In the genomic region with DNA sequence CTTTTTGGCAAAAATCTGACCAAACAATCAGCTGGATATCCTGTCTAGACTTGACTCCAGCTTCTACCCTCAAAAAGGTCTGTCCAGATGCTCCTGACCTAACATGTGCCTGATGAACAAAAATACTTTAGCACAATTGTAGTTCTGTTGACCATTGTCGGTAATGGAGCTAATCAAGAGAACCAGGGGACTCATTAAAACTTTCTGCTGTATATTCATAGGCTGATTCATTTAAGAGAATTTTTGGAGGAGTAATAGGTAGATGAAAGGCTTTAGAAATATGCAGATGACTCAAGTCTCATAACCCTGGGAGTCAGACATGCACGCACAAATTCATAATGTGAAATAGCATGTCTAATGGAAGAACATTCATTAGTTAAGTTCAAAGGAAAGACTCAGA, we compare ENCODE assay signal across 1 cellular context.
TF ChIP-seq lines count a peak whose summit lies in the region.

No MANE protein-coding gene starts in this region.

TF ChIP-seq in GM23338, 12 proteins besides CTCF, POLR2A, EP300 and RAD21 (continued from another document):
- TF ChIP-seq, protein P1, sequence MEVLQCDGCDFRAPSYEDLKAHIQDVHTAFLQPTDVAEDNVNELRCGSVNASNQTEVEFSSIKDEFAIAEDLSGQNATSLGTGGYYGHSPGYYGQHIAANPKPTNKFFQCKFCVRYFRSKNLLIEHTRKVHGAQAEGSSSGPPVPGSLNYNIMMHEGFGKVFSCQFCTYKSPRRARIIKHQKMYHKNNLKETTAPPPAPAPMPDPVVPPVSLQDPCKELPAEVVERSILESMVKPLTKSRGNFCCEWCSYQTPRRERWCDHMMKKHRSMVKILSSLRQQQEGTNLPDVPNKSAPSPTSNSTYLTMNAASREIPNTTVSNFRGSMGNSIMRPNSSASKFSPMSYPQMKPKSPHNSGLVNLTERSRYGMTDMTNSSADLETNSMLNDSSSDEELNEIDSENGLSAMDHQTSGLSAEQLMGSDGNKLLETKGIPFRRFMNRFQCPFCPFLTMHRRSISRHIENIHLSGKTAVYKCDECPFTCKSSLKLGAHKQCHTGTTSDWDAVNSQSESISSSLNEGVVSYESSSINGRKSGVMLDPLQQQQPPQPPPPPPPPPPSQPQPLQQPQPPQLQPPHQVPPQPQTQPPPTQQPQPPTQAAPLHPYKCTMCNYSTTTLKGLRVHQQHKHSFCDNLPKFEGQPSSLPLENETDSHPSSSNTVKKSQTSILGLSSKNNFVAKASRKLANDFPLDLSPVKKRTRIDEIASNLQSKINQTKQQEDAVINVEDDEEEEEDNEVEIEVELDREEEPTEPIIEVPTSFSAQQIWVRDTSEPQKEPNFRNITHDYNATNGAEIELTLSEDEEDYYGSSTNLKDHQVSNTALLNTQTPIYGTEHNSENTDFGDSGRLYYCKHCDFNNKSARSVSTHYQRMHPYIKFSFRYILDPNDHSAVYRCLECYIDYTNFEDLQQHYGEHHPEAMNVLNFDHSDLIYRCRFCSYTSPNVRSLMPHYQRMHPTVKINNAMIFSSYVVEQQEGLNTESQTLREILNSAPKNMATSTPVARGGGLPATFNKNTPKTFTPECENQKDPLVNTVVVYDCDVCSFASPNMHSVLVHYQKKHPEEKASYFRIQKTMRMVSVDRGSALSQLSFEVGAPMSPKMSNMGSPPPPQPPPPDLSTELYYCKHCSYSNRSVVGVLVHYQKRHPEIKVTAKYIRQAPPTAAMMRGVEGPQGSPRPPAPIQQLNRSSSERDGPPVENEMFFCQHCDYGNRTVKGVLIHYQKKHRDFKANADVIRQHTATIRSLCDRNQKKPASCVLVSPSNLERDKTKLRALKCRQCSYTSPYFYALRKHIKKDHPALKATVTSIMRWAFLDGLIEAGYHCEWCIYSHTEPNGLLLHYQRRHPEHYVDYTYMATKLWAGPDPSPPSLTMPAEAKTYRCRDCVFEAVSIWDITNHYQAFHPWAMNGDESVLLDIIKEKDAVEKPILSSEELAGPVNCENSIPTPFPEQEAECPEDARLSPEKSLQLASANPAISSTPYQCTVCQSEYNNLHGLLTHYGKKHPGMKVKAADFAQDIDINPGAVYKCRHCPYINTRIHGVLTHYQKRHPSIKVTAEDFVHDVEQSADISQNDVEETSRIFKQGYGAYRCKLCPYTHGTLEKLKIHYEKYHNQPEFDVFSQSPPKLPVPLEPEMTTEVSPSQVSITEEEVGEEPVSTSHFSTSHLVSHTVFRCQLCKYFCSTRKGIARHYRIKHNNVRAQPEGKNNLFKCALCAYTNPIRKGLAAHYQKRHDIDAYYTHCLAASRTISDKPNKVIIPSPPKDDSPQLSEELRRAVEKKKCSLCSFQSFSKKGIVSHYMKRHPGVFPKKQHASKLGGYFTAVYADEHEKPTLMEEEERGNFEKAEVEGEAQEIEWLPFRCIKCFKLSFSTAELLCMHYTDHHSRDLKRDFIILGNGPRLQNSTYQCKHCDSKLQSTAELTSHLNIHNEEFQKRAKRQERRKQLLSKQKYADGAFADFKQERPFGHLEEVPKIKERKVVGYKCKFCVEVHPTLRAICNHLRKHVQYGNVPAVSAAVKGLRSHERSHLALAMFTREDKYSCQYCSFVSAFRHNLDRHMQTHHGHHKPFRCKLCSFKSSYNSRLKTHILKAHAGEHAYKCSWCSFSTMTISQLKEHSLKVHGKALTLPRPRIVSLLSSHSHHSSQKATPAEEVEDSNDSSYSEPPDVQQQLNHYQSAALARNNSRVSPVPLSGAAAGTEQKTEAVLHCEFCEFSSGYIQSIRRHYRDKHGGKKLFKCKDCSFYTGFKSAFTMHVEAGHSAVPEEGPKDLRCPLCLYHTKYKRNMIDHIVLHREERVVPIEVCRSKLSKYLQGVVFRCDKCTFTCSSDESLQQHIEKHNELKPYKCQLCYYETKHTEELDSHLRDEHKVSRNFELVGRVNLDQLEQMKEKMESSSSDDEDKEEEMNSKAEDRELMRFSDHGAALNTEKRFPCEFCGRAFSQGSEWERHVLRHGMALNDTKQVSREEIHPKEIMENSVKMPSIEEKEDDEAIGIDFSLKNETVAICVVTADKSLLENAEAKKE (CRISPR knock-in tag; IDR thresholded peaks at IDR 0.05): no peak
- TF ChIP-seq POLR2AphosphoS5 (IDR thresholded peaks at IDR 0.05; ENCODE audit: low read depth) (no peak), ZNF331 (CRISPR knock-in tag; IDR thresholded peaks at IDR 0.05; ENCODE audit: low read depth) (no peak)
- TF ChIP-seq, protein P2, sequence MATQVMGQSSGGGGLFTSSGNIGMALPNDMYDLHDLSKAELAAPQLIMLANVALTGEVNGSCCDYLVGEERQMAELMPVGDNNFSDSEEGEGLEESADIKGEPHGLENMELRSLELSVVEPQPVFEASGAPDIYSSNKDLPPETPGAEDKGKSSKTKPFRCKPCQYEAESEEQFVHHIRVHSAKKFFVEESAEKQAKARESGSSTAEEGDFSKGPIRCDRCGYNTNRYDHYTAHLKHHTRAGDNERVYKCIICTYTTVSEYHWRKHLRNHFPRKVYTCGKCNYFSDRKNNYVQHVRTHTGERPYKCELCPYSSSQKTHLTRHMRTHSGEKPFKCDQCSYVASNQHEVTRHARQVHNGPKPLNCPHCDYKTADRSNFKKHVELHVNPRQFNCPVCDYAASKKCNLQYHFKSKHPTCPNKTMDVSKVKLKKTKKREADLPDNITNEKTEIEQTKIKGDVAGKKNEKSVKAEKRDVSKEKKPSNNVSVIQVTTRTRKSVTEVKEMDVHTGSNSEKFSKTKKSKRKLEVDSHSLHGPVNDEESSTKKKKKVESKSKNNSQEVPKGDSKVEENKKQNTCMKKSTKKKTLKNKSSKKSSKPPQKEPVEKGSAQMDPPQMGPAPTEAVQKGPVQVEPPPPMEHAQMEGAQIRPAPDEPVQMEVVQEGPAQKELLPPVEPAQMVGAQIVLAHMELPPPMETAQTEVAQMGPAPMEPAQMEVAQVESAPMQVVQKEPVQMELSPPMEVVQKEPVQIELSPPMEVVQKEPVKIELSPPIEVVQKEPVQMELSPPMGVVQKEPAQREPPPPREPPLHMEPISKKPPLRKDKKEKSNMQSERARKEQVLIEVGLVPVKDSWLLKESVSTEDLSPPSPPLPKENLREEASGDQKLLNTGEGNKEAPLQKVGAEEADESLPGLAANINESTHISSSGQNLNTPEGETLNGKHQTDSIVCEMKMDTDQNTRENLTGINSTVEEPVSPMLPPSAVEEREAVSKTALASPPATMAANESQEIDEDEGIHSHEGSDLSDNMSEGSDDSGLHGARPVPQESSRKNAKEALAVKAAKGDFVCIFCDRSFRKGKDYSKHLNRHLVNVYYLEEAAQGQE (IDR thresholded peaks at IDR 0.05; ENCODE audit: unreplicated experiment): no peak
